In genomic region chr10:49309691-49310371, GRCh38 we compare ENCODE assay signal across 12 cellular contexts. TPM values are rescaled to one million over a fixed set of nuclear protein-coding genes. Genes with fewer than 3 reads are reported as not detected.
DNase-seq lines count a peak whose midpoint lies in the region; ATAC-seq and TF ChIP-seq lines count a peak whose summit lies in the region.
"Had no signal": no experiment of that assay in that cellular context is flagged by ENCODE, and none has a peak within 500 bp of the region (broad histone marks: within the 10 kb centered on the region; RNA-seq: fewer than 3 reads in every experiment).

No MANE protein-coding gene starts in this region.

- H3K27me3 Mint-ChIP-seq in activated naive CD4-positive, alpha-beta T cell treated with anti-CD3 and anti-CD28 coated beads for 36 hours (ENCODE audit: low read depth), result peaks cover 1% of the 10 kb centered on the region
- peaks cover 12% of the 10 kb centered on the region for H3K27me3 Mint-ChIP-seq in activated naive CD8-positive, alpha-beta T cell treated with anti-CD3 and anti-CD28 coated beads, Interleukin-2, amount 10 ng/mL, durations not matched to agents 7 days and 5 days
- peaks cover 9% of the 10 kb centered on the region for H3K27me3 Mint-ChIP-seq in stimulated activated naive CD8-positive, alpha-beta T cell treated with anti-CD3 and anti-CD28 coated beads, Interleukin-15, amount 100 ng/mL, for 72 hours

- CTCF ChIA-PET in activated naive CD4-positive, alpha-beta T cell treated with anti-CD3 and anti-CD28 coated beads for 36 hours (lab: Charles Lee), result no interaction called here

- POLR2A ChIA-PET in activated naive CD8-positive, alpha-beta T cell treated with anti-CD3 and anti-CD28 coated beads, Interleukin-2, amount 10 ng/mL, durations not matched to agents 7 days and 5 days (lab: Charles Lee), result no interaction called here

- TF ChIP-seq CTCF in testis (IDR thresholded peaks at IDR 0.05) (no peak), prostate gland (IDR thresholded peaks at IDR 0.05) (no peak)

- 67 to 76% methylated on average over 8 of the region's 8 CpGs for WGBS in testis, 2 donors
- WGBS in prostate gland, result 74% methylated on average over 8 of the region's 8 CpGs

- no peaks in the 10 kb centered on the region for H3K36me3 ChIP-seq in testis (ENCODE audit: low read depth, missing control alignments)
- H3K36me3 ChIP-seq in prostate gland, result no peaks in the 10 kb centered on the region
- H3K36me3 ChIP-seq: thoracic aorta had no signal

- peaks cover 13% of the 10 kb centered on the region for H3K4me1 Mint-ChIP-seq in activated naive CD4-positive, alpha-beta T cell treated with anti-CD3 and anti-CD28 coated beads for 36 hours (ENCODE audit: low read depth)
- H3K4me1 Mint-ChIP-seq in activated naive CD8-positive, alpha-beta T cell treated with anti-CD3 and anti-CD28 coated beads, Interleukin-2, amount 10 ng/mL, durations not matched to agents 7 days and 5 days, result peaks cover 35% of the 10 kb centered on the region
- peaks cover 21% of the 10 kb centered on the region for H3K4me1 Mint-ChIP-seq in stimulated activated naive CD8-positive, alpha-beta T cell treated with anti-CD3 and anti-CD28 coated beads, Interleukin-15, amount 100 ng/mL, for 72 hours
- H3K4me1 Mint-ChIP-seq: brain had no signal

- H3K4me3 Mint-ChIP-seq in activated naive CD4-positive, alpha-beta T cell treated with anti-CD3 and anti-CD28 coated beads for 36 hours, result no peak overlapping the region
- peak overlapping the region; percentile 69 for H3K4me3 Mint-ChIP-seq in activated naive CD8-positive, alpha-beta T cell treated with anti-CD3 and anti-CD28 coated beads, Interleukin-2, amount 10 ng/mL, durations not matched to agents 7 days and 5 days
- peak overlapping the region; percentile 4 to 16 for H3K4me3 Mint-ChIP-seq in stimulated activated naive CD8-positive, alpha-beta T cell treated with anti-CD3 and anti-CD28 coated beads, Interleukin-15, amount 100 ng/mL, for 72 hours
- H3K4me3 Mint-ChIP-seq: brain had no signal

- H3K9me3 Mint-ChIP-seq in activated naive CD4-positive, alpha-beta T cell treated with anti-CD3 and anti-CD28 coated beads for 36 hours, result no peaks in the 10 kb centered on the region
- H3K9me3 Mint-ChIP-seq in activated naive CD8-positive, alpha-beta T cell treated with anti-CD3 and anti-CD28 coated beads, Interleukin-2, amount 10 ng/mL, durations not matched to agents 7 days and 5 days, result peaks cover 5% of the 10 kb centered on the region
- peaks cover 0 to 4% of the 10 kb centered on the region in 2 donors for H3K9me3 Mint-ChIP-seq in stimulated activated naive CD8-positive, alpha-beta T cell treated with anti-CD3 and anti-CD28 coated beads, Interleukin-15, amount 100 ng/mL, for 72 hours
- H3K9me3 Mint-ChIP-seq: brain had no signal

- H3K27me3 ChIP-seq in testis (no peaks in the 10 kb centered on the region), prostate gland (replicated peaks; ENCODE audit: insufficient read depth) (peaks cover 1% of the 10 kb centered on the region)

- no peaks in the 10 kb centered on the region for H3K9me3 ChIP-seq in testis
- H3K9me3 ChIP-seq in prostate gland, result no peaks in the 10 kb centered on the region
- H3K9me3 ChIP-seq: thoracic aorta had no signal

- no peak for TF ChIP-seq POLR2A in testis (IDR thresholded peaks at IDR 0.05)
- no peak for TF ChIP-seq POLR2A in prostate gland (IDR thresholded peaks at IDR 0.05)

- H3K27ac ChIP-seq in testis (no peak overlapping the region), prostate gland (no peak overlapping the region)
- H3K27ac ChIP-seq: thoracic aorta had no signal

- peak; percentile 92 for ATAC-seq in activated naive CD8-positive, alpha-beta T cell treated with anti-CD3 and anti-CD28 coated beads, Interleukin-2, amount 10 ng/mL, durations not matched to agents 7 days and 5 days (ENCODE audit: low read depth)
- ATAC-seq in stimulated activated naive CD8-positive, alpha-beta T cell treated with anti-CD3 and anti-CD28 coated beads, Interleukin-15, amount 100 ng/mL, for 72 hours, result peak; percentile 81

- intact Hi-C loops in activated naive CD4-positive, alpha-beta T cell treated with anti-CD3 and anti-CD28 coated beads for 36 hours (cut with micrococcal nuclease), result no loop called here
- intact Hi-C loops in testis (cut with DNase I; ENCODE audit: low total_unique reads), result no loop called here
- intact Hi-C loops in prostate gland (cut with DNase I), result no loop called here

- no peaks in the 10 kb centered on the region for H3K36me3 Mint-ChIP-seq in activated naive CD4-positive, alpha-beta T cell treated with anti-CD3 and anti-CD28 coated beads for 36 hours (ENCODE audit: low read depth)
- peaks cover 10% of the 10 kb centered on the region for H3K36me3 Mint-ChIP-seq in activated naive CD8-positive, alpha-beta T cell treated with anti-CD3 and anti-CD28 coated beads, Interleukin-2, amount 10 ng/mL, durations not matched to agents 7 days and 5 days
- H3K36me3 Mint-ChIP-seq: brain had no signal

- H3K4me1 ChIP-seq in testis (no peaks in the 10 kb centered on the region), prostate gland (replicated peaks) (no peaks in the 10 kb centered on the region)

- H3K27ac Mint-ChIP-seq in activated naive CD4-positive, alpha-beta T cell treated with anti-CD3 and anti-CD28 coated beads for 36 hours, result no peak overlapping the region
- H3K27ac Mint-ChIP-seq in activated naive CD8-positive, alpha-beta T cell treated with anti-CD3 and anti-CD28 coated beads, Interleukin-2, amount 10 ng/mL, durations not matched to agents 7 days and 5 days, result peak overlapping the region; percentile 89
- H3K27ac Mint-ChIP-seq in stimulated activated naive CD8-positive, alpha-beta T cell treated with anti-CD3 and anti-CD28 coated beads, Interleukin-15, amount 100 ng/mL, for 72 hours, result peak overlapping the region in 1 of 2 donors; percentile 9
- H3K27ac Mint-ChIP-seq: brain had no signal

- DNase-seq in activated naive CD4-positive, alpha-beta T cell treated with anti-CD3 and anti-CD28 coated beads for 36 hours, result peak; percentile 10
- DNase-seq in activated naive CD4-positive, alpha-beta T cell (lab: John Stamatoyannopoulos, UW), result no peak
- DNase-seq in KG1 (lab: John Stamatoyannopoulos, UW) (peak; percentile 62), testis (no peak), prostate gland (ENCODE audit: low spot score) (no peak), NCI-H69 (lab: John Stamatoyannopoulos, UW) (no peak)
- peak; percentile 70 for DNase-seq in activated naive CD8-positive, alpha-beta T cell treated with anti-CD3 and anti-CD28 coated beads, Interleukin-2, amount 10 ng/mL, durations not matched to agents 7 days and 5 days
- DNase-seq in stimulated activated naive CD8-positive, alpha-beta T cell treated with anti-CD3 and anti-CD28 coated beads, Interleukin-15, amount 100 ng/mL, for 72 hours, result peak in 1 of 2 donors; percentile 55
- DNase-seq: retina had no signal

- H3K4me3 ChIP-seq in testis (no peak overlapping the region), prostate gland (no peak overlapping the region)
- H3K4me3 ChIP-seq: thoracic aorta had no signal

RNA-seq across cellular contexts. Expression of gene C10orf71, which starts 10.9 kb away (rescaled TPM):
- not detected for total RNA-seq in activated naive CD4-positive, alpha-beta T cell treated with anti-CD3 and anti-CD28 coated beads for 36 hours
- total RNA-seq in activated naive CD8-positive, alpha-beta T cell treated with anti-CD3 and anti-CD28 coated beads, Interleukin-2, amount 10 ng/mL, durations not matched to agents 7 days and 5 days, result not detected
- under 1 TPM; 0.08 to 0.12 TPM for total RNA-seq in testis
- polyA plus RNA-seq in testis (ENCODE audit: insufficient read depth, low read depth, low replicate concordance), result 0.79 TPM
- total RNA-seq in prostate gland, result under 1 TPM in 1 of 2 donors, not detected in 1; 0.82 TPM
- total RNA-seq: LHCN-M2 had no signal

Comparison
In these comparisons a context has a peak if more than half of its experiments do, and no peak if none do; other contexts are left out.
1. DNase-seq: peak in activated naive CD4-positive, alpha-beta T cell treated with anti-CD3 and anti-CD28 coated beads for 36 hours (single experiment), KG1 (single experiment) and activated naive CD8-positive, alpha-beta T cell treated with anti-CD3 and anti-CD28 coated beads, Interleukin-2, amount 10 ng/mL, durations not matched to agents 7 days and 5 days (single experiment); none in activated naive CD4-positive, alpha-beta T cell (0 of 4), testis (single experiment), prostate gland (single experiment) and NCI-H69 (single experiment).